ENCODE assay signal across 30 cellular contexts in genomic region chr11:78638704-78639380, GRCh38.
"Had no signal": no experiment of that assay in that cellular context is flagged by ENCODE, and none has a peak within 500 bp of the region (broad histone marks: within the 10 kb centered on the region; RNA-seq: fewer than 3 reads in every experiment).

No MANE protein-coding gene starts in this region.

- H3K27ac ChIP-seq: adrenal gland, body of pancreas, esophagus squamous epithelium, gastroesophageal sphincter, WERI-Rb-1 had no signal

- H3K4me1 ChIP-seq: adrenal gland, esophagus squamous epithelium, gastroesophageal sphincter had no signal

- FAIRE-seq: colon had no signal

- H3K27me3 ChIP-seq: adrenal gland, body of pancreas, gastroesophageal sphincter had no signal

- H3K4me3 ChIP-seq: adrenal gland, body of pancreas, esophagus squamous epithelium, gastroesophageal sphincter had no signal

- H3K36me3 ChIP-seq: adrenal gland, esophagus squamous epithelium, gastroesophageal sphincter, WERI-Rb-1 had no signal

- ATAC-seq: activated CD4-positive, CD25-positive, alpha-beta regulatory T cell treated with anti-CD3 and anti-CD28 coated beads, Interleukin-2, amount 50 U/mL, for 24 hours; activated CD8-positive, alpha-beta T cell treated with anti-CD3 and anti-CD28 coated beads for 36 hours; activated naive CD8-positive, alpha-beta T cell treated with anti-CD3 and anti-CD28 coated beads, Interleukin-2, amount 50 U/mL, for 24 hours; body of pancreas; effector memory CD8-positive, alpha-beta T cell; gastroesophageal sphincter; T-helper 17 cell had no signal

- H3K9me3 ChIP-seq: adrenal gland, body of pancreas had no signal

- DNase-seq: activated B cell treated with CpG ODN at 0.5 μM for 24 hours; activated CD4-positive, alpha-beta T cell treated with anti-CD3 and anti-CD28 coated beads for 48 hours; activated CD4-positive, alpha-beta T cell treated with anti-CD3 and anti-CD28 coated beads, Interleukin-2, amount 50 U/mL, for 1 hour; activated CD4-positive, alpha-beta T cell treated with anti-CD3 and anti-CD28 coated beads, Interleukin-2, amount 50 U/mL, for 48 hours; activated CD8-positive, alpha-beta T cell treated with anti-CD3 and anti-CD28 coated beads for 36 hours; activated effector memory CD4-positive, alpha-beta T cell treated with anti-CD3 and anti-CD28 coated beads, Interleukin-2, amount 50 U/mL, for 16 hours; activated naive CD4-positive, alpha-beta T cell treated with anti-CD3 and anti-CD28 coated beads for 36 hours; activated naive CD8-positive, alpha-beta T cell treated with anti-CD3 and anti-CD28 coated beads for 36 hours; activated naive CD8-positive, alpha-beta T cell treated with anti-CD3 and anti-CD28 coated beads, Interleukin-2, amount 50 U/mL, for 24 hours; activated T-cell treated with anti-CD3 and anti-CD28 coated beads, Interleukin-2, amount 50 U/mL, for 1 hour; activated T-cell treated with anti-CD3 and anti-CD28 coated beads, Interleukin-2, amount 50 U/mL, for 48 hours; adrenal gland; amygdala; aorta; body of pancreas; caudate nucleus; cortex of kidney; dermis blood vessel endothelial cell; effector CD4-positive, alpha-beta T cell; effector memory CD8-positive, alpha-beta T cell; erythroblast; esophagus squamous epithelium; foreskin melanocyte; T-helper 1 cell; T-helper 17 cell; T1000; WERI-Rb-1 had no signal
